ENCODE assay signal across 33 cellular contexts in the genomic region with DNA sequence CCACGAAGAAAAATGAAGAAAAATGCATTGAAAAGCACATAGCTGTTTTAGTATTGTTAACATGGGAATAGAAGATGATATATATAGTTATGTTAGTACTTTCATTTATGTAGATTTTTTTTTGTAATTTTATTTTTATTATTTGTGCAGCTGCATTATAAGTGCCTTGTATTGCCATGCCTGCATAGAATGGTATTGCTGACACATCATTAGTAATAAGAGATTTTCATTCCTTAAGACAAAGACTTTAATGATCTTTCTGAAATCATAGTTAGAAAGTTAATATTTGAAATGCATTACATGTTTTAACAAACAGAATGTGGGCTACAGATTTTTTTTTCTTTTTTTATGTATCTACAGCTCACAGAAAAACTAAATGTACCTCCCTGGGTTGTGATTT.
"Had no signal": no experiment of that assay in that cellular context is flagged by ENCODE, and none has a peak within 500 bp of the region (broad histone marks: within the 10 kb centered on the region; RNA-seq: fewer than 3 reads in every experiment).

No MANE protein-coding gene starts in this region.

- H3K27me3 ChIP-seq: MG63 had no signal

- H3K36me3 ChIP-seq: MG63 had no signal

- H3K4me3 ChIP-seq: MG63 had no signal

- H3K9me3 ChIP-seq: MG63 had no signal

- DNase-seq: Karpas-422, Kasumi-1, MG63, MM.1S, MV-4-11, NCI-H1048, NCI-H1092, NCI-H1092 treated with DMSO at 0.1 percent for 48 hours, NCI-H1105, NCI-H1105 treated with DMSO at 0.1 percent for 48 hours, NCI-H1417 treated with DMSO at 0.1 percent for 48 hours, NCI-H1436, NCI-H1436 treated with DMSO at 0.1 percent for 48 hours, NCI-H1694, NCI-H1694 treated with DMSO at 0.1 percent for 48 hours, NCI-H187, NCI-H187 treated with DMSO at 0.1 percent for 48 hours, NCI-H1930, NCI-H2029, NCI-H2029 treated with DMSO at 0.1 percent for 48 hours, NCI-H2081, NCI-H2081 treated with DMSO at 0.1 percent for 48 hours, NCI-H2107, NCI-H2171, NCI-H2171 treated with DMSO at 0.1 percent for 48 hours, NCI-H2227 treated with DMSO at 0.1 percent for 48 hours, NCI-H226, NCI-H345, NCI-H446, NCI-H446 treated with DMSO at 0.1 percent for 48 hours, NCI-H510A, NCI-H510A treated with DMSO at 0.1 percent for 48 hours, NCI-H524 had no signal
